1 cellular context compared by ENCODE assay signal in the genomic region with DNA sequence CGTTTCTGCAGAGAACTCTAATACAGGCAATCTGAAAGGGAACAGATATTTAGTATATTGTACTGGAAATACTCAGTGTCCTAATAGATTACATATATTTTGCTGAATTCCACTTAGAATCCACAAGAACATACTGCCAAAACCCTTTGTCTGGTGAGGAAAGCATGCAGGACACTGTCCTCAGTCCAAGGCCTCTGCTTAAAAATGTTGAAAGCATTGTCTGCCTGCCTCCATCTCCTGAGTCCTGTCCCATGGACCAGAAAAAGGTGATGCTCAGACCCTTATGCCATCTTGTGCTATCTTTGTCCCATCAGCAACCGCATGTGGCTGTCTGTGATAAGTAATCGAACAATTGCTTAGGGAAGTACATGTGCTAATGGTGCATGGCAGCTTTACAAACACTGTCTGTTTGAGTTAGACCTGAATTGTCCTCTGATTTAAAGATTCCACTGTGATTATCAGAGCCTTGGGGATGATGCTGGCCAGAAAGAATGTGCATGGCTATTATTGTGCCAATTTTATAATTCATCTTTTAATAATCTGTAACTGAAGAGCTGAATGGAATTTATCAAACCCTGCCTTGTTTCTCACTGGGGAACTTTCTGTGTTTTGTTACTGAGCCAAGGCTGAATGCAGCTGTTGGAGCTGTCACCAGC.
TF ChIP-seq lines count a peak whose summit lies in the region.

No MANE protein-coding gene starts in this region.

TF ChIP-seq in GM23338, 12 proteins besides CTCF, POLR2A, EP300 and RAD21 (continued from another document):
- TF ChIP-seq ETS1 (IDR thresholded peaks at IDR 0.05) = no peak
- TF ChIP-seq CREB1 (CRISPR knock-in tag; IDR thresholded peaks at IDR 0.05; ENCODE audit: low read depth) = no peak
- no peak for TF ChIP-seq EZH2phosphoT487 (IDR thresholded peaks at IDR 0.05; ENCODE audit: unreplicated experiment)
- TF ChIP-seq NANOG (IDR thresholded peaks at IDR 0.05; ENCODE audit: borderline replicate concordance) = no peak
- no peak for TF ChIP-seq ZNF331 (CRISPR knock-in tag; IDR thresholded peaks at IDR 0.05; ENCODE audit: low read depth)
